ENCODE assay signal across 2 cellular contexts in the genomic region with DNA sequence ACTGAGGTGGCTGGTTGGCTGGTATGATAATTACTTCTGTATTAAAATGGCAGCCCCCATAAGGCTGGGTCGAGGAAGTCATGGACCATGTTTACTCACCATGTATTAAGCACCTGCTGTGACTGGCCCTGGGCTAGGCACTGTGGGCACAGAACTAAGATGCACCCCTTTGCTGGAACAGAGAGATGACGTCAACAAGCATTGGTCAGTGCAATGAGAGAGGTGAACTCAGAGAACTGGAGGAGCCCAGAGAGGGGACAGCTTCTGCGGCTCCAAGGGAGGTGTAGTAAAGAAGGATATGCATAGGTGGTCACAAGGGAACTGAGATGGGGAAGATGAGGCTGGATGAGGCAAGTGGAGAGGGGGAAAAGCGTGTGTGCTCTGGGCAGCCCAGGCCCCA.
A peak's percentile ranks its signal among the peaks of the same experiment; 100 is the strongest.
TF ChIP-seq lines count a peak whose summit lies in the region.

No MANE protein-coding gene starts in this region.

TF ChIP-seq in HepG2, 621 proteins besides CTCF, POLR2A, EP300 and RAD21:
- peak; percentile 85 for TF ChIP-seq ATF7 (IDR thresholded peaks at IDR 0.05)
- no peak for TF ChIP-seq ATF7 (CRISPR knock-in tag; IDR thresholded peaks at IDR 0.05)
- TF ChIP-seq SMARCE1 (IDR thresholded peaks at IDR 0.05; ENCODE audit: borderline replicate concordance): no peak
- peak; percentile 76 for TF ChIP-seq CREB1 (IDR thresholded peaks at IDR 0.05)
- no peak for TF ChIP-seq CREB1 (CRISPR knock-in tag; IDR thresholded peaks at IDR 0.05)

TF ChIP-seq in H1, 55 proteins besides CTCF, POLR2A, EP300 and RAD21:
- TF ChIP-seq POLR2AphosphoS5 (IDR thresholded peaks at IDR 0.05; ENCODE audit: low read depth, low read length) (no peak), HDAC6 (IDR thresholded peaks at IDR 0.05; ENCODE audit: low read depth, low read length) (no peak), SIN3A (conservative IDR thresholded peaks at IDR 0.05 in 1 of 2, IDR thresholded peaks at IDR 0.05 in 1 of 2; ENCODE audit: low read depth in 1 of 2, low read length in 2 of 2) (no peak), RFX5 (IDR thresholded peaks at IDR 0.05; ENCODE audit: borderline replicate concordance, low read depth, low read length) (no peak), CTBP2 (IDR thresholded peaks at IDR 0.05; ENCODE audit: borderline replicate concordance, insufficient read depth, insufficient read length, low read length) (no peak), TAF1 (IDR thresholded peaks at IDR 0.05; ENCODE audit: low read depth, low read length) (no peak), BCL11A (IDR thresholded peaks at IDR 0.05; ENCODE audit: low read depth in 2 of 2, low read length in 2 of 2) (no peak), PHF8 (conservative IDR thresholded peaks at IDR 0.05; ENCODE audit: low read depth, low read length) (no peak), TBP (IDR thresholded peaks at IDR 0.05; ENCODE audit: low read depth, low read length) (no peak), EZH2 (IDR thresholded peaks at IDR 0.05; ENCODE audit: low read depth, low read length, severe bottlenecking) (no peak), BRCA1 (IDR thresholded peaks at IDR 0.05; ENCODE audit: low read depth, low read length) (no peak), SUZ12 (IDR thresholded peaks at IDR 0.05; ENCODE audit: low read length) (no peak), TAF7 (optimal IDR thresholded peaks at IDR 0.05; ENCODE audit: borderline replicate concordance, low read depth, low read length) (no peak), SIX5 (IDR thresholded peaks at IDR 0.05; ENCODE audit: low read depth, low read length) (no peak), JUND (IDR thresholded peaks at IDR 0.05; ENCODE audit: low read length) (no peak), EGR1 (IDR thresholded peaks at IDR 0.05; ENCODE audit: borderline replicate concordance, low read depth, low read length) (no peak), CHD1 (IDR thresholded peaks at IDR 0.05; ENCODE audit: low read depth, low read length) (no peak), ASH2L (IDR thresholded peaks at IDR 0.05; ENCODE audit: low read length) (no peak), MAFK (IDR thresholded peaks at IDR 0.05; ENCODE audit: low read depth, low read length) (no peak)
- TF ChIP-seq, protein P1, sequence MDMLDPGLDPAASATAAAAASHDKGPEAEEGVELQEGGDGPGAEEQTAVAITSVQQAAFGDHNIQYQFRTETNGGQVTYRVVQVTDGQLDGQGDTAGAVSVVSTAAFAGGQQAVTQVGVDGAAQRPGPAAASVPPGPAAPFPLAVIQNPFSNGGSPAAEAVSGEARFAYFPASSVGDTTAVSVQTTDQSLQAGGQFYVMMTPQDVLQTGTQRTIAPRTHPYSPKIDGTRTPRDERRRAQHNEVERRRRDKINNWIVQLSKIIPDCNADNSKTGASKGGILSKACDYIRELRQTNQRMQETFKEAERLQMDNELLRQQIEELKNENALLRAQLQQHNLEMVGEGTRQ (IDR thresholded peaks at IDR 0.05; ENCODE audit: low read length): no peak
TF ChIP-seq in H1: peak in this region for 0.
